In the genomic region with DNA sequence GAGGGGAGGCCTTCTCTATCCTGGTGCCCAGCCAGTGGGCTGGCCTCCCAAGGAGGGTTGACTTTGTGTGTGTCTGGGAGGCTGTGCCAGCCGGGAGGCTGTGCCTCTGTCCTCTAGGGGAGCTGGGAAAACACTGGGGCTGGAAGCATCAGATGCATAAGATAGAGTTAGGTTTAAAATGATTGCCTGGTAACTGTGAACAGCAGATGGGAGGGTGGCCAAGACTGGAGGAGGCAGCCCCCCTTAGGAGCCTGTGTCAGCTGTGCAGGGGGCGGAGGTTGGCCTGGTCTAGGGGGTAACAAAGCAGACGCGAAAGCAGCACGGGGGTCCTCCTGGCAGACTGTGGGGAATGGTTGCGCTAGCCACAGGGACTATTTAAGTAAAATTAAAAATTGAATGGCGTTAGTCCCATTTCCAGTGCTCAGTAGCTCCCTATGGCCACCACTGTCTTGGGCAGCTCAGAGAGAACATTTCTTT, we compare ENCODE assay signal across 8 cellular contexts. TPM values are rescaled to one million over a fixed set of nuclear protein-coding genes. Genes with fewer than 3 reads are reported as not detected.
DNase-seq lines count a peak whose midpoint lies in the region; ATAC-seq and TF ChIP-seq lines count a peak whose summit lies in the region.

No MANE protein-coding gene starts in this region.

- peaks cover 8% of the 10 kb centered on the region for H3K4me1 Mint-ChIP-seq in progenitor cell of endocrine pancreas (ENCODE audit: low read depth)

- H2AFZ ChIP-seq in fibroblast of lung (ENCODE audit: low read length) = no peak overlapping the region

- peak overlapping the region; percentile 96 for H3K4me2 ChIP-seq in fibroblast of lung (ENCODE audit: extremely low read depth, insufficient read depth, low read length)

- peaks cover 25% of the 10 kb centered on the region for H3K36me3 Mint-ChIP-seq in progenitor cell of endocrine pancreas (ENCODE audit: insufficient read depth)

- ATAC-seq in GM18858 (IDR thresholded peaks at IDR 0.05; ENCODE audit: unreplicated experiment) = no peak

- H3K9me3 ChIP-seq in SJSA1 (replicated peaks) = peaks cover 8% of the 10 kb centered on the region; the same call in 1 of the 2 replicates
- no peaks in the 10 kb centered on the region for H3K9me3 ChIP-seq in fibroblast of lung (ENCODE audit: control insufficient read depth, insufficient read depth, low read depth, low read length)

- H3K27ac ChIP-seq in SJSA1 (no peak overlapping the region), fibroblast of lung (ENCODE audit: insufficient read depth, low read length) (peak overlapping the region; percentile 49)

- no peaks in the 10 kb centered on the region for H4K20me1 ChIP-seq in fibroblast of lung (ENCODE audit: control insufficient read depth, extremely low read depth, insufficient read depth, low read length)

- H3K4me3 Mint-ChIP-seq in progenitor cell of endocrine pancreas (ENCODE audit: low read depth) = peak overlapping the region; percentile 81

- TF ChIP-seq CTCF in fibroblast of lung (conservative IDR thresholded peaks at IDR 0.05 in 1 of 2, IDR thresholded peaks at IDR 0.05 in 1 of 2; ENCODE audit: low read depth in 1 of 2, low read length in 2 of 2) = peak in 1 of 2 donors; percentile 11
- no peak for TF ChIP-seq CTCF in progenitor cell of endocrine pancreas (IDR thresholded peaks at IDR 0.05; ENCODE audit: unreplicated experiment)
- no peak for TF ChIP-seq CTCF in GM10266 (IDR thresholded peaks at IDR 0.05; ENCODE audit: control insufficient read depth, insufficient read depth, low read depth, missing control alignments)

- H3K27me3 Mint-ChIP-seq in progenitor cell of endocrine pancreas = no peaks in the 10 kb centered on the region

- peak overlapping the region; percentile 95 for H3K4me3 ChIP-seq in SJSA1
- H3K4me3 ChIP-seq in fibroblast of lung (replicated peaks in 1 of 4; ENCODE audit: control extremely low read depth in 1 of 4, insufficient read depth in 1 of 4, low read depth in 3 of 4, low read length in 4 of 4) = peak overlapping the region; percentile 65 to 85 (median 70)

- H3K9ac ChIP-seq in fibroblast of lung (ENCODE audit: insufficient read depth, low read length) = no peak overlapping the region

- H3K4me1 ChIP-seq in SJSA1 (replicated peaks) (peaks cover 19% of the 10 kb centered on the region), fibroblast of lung (ENCODE audit: control insufficient read depth, extremely low read depth, insufficient read depth, low read length) (peaks cover 2% of the 10 kb centered on the region)

- H3K27me3 ChIP-seq in SJSA1 (replicated peaks) = no peaks in the 10 kb centered on the region
- H3K27me3 ChIP-seq in fibroblast of lung (ENCODE audit: control insufficient read depth, insufficient read depth, low read length) = no peaks in the 10 kb centered on the region

- peaks cover 6% of the 10 kb centered on the region for H3K9me3 Mint-ChIP-seq in progenitor cell of endocrine pancreas (ENCODE audit: low read depth)

- H3K36me3 ChIP-seq in SJSA1 (peaks cover 51% of the 10 kb centered on the region), fibroblast of lung (ENCODE audit: control insufficient read depth, insufficient read depth, low read length) (peaks cover 5% of the 10 kb centered on the region)

- peak; percentile 38 for DNase-seq in NCI-H82 (lab: John Stamatoyannopoulos, UW)
- DNase-seq in NCI-H82 treated with DMSO at 0.1 percent for 48 hours (lab: John Stamatoyannopoulos, UW; ENCODE audit: unreplicated experiment) = no peak
- no peak for DNase-seq in SJSA1 (ENCODE audit: low read depth in 1 of 2, low spot score in 2 of 2)
- peak; percentile 18 to 25 for DNase-seq in fibroblast of lung (ENCODE audit: low read depth in 2 of 2)
- DNase-seq in progenitor cell of endocrine pancreas (ENCODE audit: low spot score, unreplicated experiment) = no peak
- DNase-seq in NCI-H1436 (lab: John Stamatoyannopoulos, UW) = no peak
- DNase-seq in GM10266 (ENCODE audit: extremely low spot score) = no peak

- H3K79me2 ChIP-seq in fibroblast of lung (ENCODE audit: control insufficient read depth, insufficient read depth, low read length) = peaks cover 11% of the 10 kb centered on the region

- peak overlapping the region; percentile 92 for H3K27ac Mint-ChIP-seq in progenitor cell of endocrine pancreas

RNA-seq across cellular contexts. Expression of gene ING5, which starts 1.3 kb away (rescaled TPM):
- 20.5 and 23.2 TPM in 2 replicates for total RNA-seq in SJSA1 (2014; rRNA removed; shearing (Covaris generic))
- 27.4 and 30.0 TPM in 2 replicates for total RNA-seq in fibroblast of lung
- 15.3 and 17.4 TPM in 2 replicates for polyA plus RNA-seq in fibroblast of lung
- polyA plus RNA-seq in fibroblast of lung (2012) = 19.5 and 20.9 TPM in 2 replicates
- polyA minus RNA-seq in fibroblast of lung (ENCODE audit: low replicate concordance) = 14.5 and 25.1 TPM in 2 replicates
- 57.8 and 65.9 TPM in 2 replicates for total RNA-seq in progenitor cell of endocrine pancreas

RNA-seq across cellular contexts. Expression of gene DTYMK, which starts 16.6 kb away (rescaled TPM):
- total RNA-seq in SJSA1 (2014; rRNA removed; shearing (Covaris generic)) = 115 and 177 TPM in 2 replicates
- total RNA-seq in fibroblast of lung (15.2 and 25.3 TPM in 2 replicates), progenitor cell of endocrine pancreas (51.4 and 54.4 TPM in 2 replicates)
- polyA plus RNA-seq in fibroblast of lung = 19.0 and 48.3 TPM in 2 replicates
- 25.1 and 68.7 TPM in 2 replicates for polyA plus RNA-seq in fibroblast of lung (2012)
- polyA minus RNA-seq in fibroblast of lung (ENCODE audit: low replicate concordance) = 14.9 and 77.8 TPM in 2 replicates

RNA-seq across cellular contexts. Expression of gene D2HGDH, which starts 31.3 kb away (rescaled TPM):
- 7.4 and 26.9 TPM in 2 replicates for total RNA-seq in SJSA1 (2014; rRNA removed; shearing (Covaris generic))
- total RNA-seq in fibroblast of lung (20.8 and 28.4 TPM in 2 replicates), progenitor cell of endocrine pancreas (28.8 and 34.8 TPM in 2 replicates)
- polyA plus RNA-seq in fibroblast of lung = 4.8 and 5.7 TPM in 2 replicates
- 11.1 and 12.6 TPM in 2 replicates for polyA plus RNA-seq in fibroblast of lung (2012)
- polyA minus RNA-seq in fibroblast of lung (ENCODE audit: low replicate concordance) = 3.0 and 36.6 TPM in 2 replicates

Comparison
In these comparisons a context has a peak if more than half of its experiments do, and no peak if none do; other contexts are left out.
1. DNase-seq: peak in NCI-H82 (single experiment) and fibroblast of lung (2 of 2); none in NCI-H82 treated with DMSO at 0.1 percent for 48 hours (single experiment), SJSA1 (0 of 2), progenitor cell of endocrine pancreas (single experiment), NCI-H1436 (single experiment) and GM10266 (single experiment).